Comparison of ENCODE assay signal across 22 cellular contexts in the genomic region with DNA sequence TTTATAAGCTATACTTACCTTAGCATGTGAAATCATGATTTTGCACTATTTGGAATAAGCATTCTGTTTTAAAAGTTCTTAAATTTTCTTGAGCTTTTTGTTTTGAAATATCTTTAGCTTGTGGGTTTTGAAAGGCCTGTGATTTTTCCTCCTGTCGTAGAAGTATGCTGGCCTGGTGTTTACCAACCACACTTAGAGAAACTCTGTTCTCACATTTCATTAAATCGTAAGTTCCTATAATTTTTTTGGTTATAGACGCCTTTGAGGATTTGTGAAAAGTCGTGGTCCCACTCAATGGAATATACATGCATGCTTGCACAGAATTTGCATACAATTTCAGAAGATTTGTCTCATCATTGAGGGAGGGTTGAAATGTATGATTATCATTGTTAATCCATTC.
DNase-seq lines count a peak whose midpoint lies in the region; ATAC-seq and TF ChIP-seq lines count a peak whose summit lies in the region.
"Had no signal": no experiment of that assay in that cellular context is flagged by ENCODE, and none has a peak within 500 bp of the region (broad histone marks: within the 10 kb centered on the region; RNA-seq: fewer than 3 reads in every experiment).

No MANE protein-coding gene starts in this region.

- H2AFZ ChIP-seq in ACC112 (ENCODE audit: low read length, unreplicated experiment) (no peak overlapping the region), trophoblast cell (ENCODE audit: insufficient read depth, low read length, poor library complexity) (no peak overlapping the region)

- H3K27ac ChIP-seq in ACC112 (ENCODE audit: low read depth, low read length), result peak overlapping the region; percentile 72
- peak overlapping the region; percentile 88 for H3K27ac ChIP-seq in RWPE2 (ENCODE audit: poor library complexity, severe bottlenecking)
- peak overlapping the region; percentile 6 to 65 for H3K27ac ChIP-seq in prostate gland
- no peak overlapping the region for H3K27ac ChIP-seq in trophoblast cell (ENCODE audit: low read depth, low read length)
- H3K27ac ChIP-seq: right lobe of liver, SK-N-MC, vagina had no signal

- H3K36me3 ChIP-seq in ACC112 (ENCODE audit: insufficient read depth, low read length), result peaks cover 2% of the 10 kb centered on the region
- peaks cover 22% of the 10 kb centered on the region for H3K36me3 ChIP-seq in RWPE2 (ENCODE audit: low read depth)
- no peaks in the 10 kb centered on the region for H3K36me3 ChIP-seq in endocrine pancreas (ENCODE audit: control insufficient read depth, insufficient read depth, low read length)
- no peaks in the 10 kb centered on the region for H3K36me3 ChIP-seq in prostate gland
- no peaks in the 10 kb centered on the region for H3K36me3 ChIP-seq in trophoblast cell (ENCODE audit: control insufficient read depth in 1 of 2, insufficient read depth in 2 of 2, low read length in 2 of 2)
- H3K36me3 ChIP-seq: gastroesophageal sphincter, right lobe of liver, vagina had no signal

- no peak overlapping the region for H3K23ac ChIP-seq in trophoblast cell (ENCODE audit: low read length)

- no peak overlapping the region for H3K14ac ChIP-seq in trophoblast cell (ENCODE audit: low read length)

- H3K18ac ChIP-seq in trophoblast cell (ENCODE audit: low read length), result no peak overlapping the region

- no peak for ATAC-seq in RWPE2 (ENCODE audit: low read depth)
- ATAC-seq in HG02588 (IDR thresholded peaks at IDR 0.05; ENCODE audit: unreplicated experiment), result no peak
- ATAC-seq in HG03521 (IDR thresholded peaks at IDR 0.05; ENCODE audit: unreplicated experiment), result no peak
- ATAC-seq: activated CD8-positive, alpha-beta T cell treated with anti-CD3 and anti-CD28 coated beads for 36 hours; gastroesophageal sphincter had no signal

- no peak overlapping the region for H3K4ac ChIP-seq in trophoblast cell (ENCODE audit: low read depth, low read length)

- H3K79me2 ChIP-seq in ACC112 (ENCODE audit: control insufficient read depth, insufficient read depth, low read length, unreplicated experiment), result peaks cover 85% of the 10 kb centered on the region
- H3K79me2 ChIP-seq in trophoblast cell (ENCODE audit: control insufficient read depth, insufficient read depth, low read length, poor library complexity), result no peaks in the 10 kb centered on the region

- H3K79me1 ChIP-seq in trophoblast cell (ENCODE audit: low read length), result peaks cover 4% of the 10 kb centered on the region

- no peak for DNase-seq in RWPE2 (ENCODE audit: low spot score)
- no peak for DNase-seq in prostate gland (ENCODE audit: low spot score)
- DNase-seq in trophoblast cell, result no peak
- DNase-seq in NCI-H2196 (lab: John Stamatoyannopoulos, UW; ENCODE audit: unreplicated experiment), result no peak
- DNase-seq: activated CD4-positive, CD25-positive, alpha-beta regulatory T cell; activated CD8-positive, alpha-beta T cell treated with anti-CD3 and anti-CD28 coated beads for 36 hours; activated effector memory CD4-positive, alpha-beta T cell treated with anti-CD3 and anti-CD28 coated beads, Interleukin-2, amount 50 U/mL, for 16 hours; activated T-cell treated with anti-CD3 and anti-CD28 coated beads for 4 hours; erythroblast; GOT3; naive B cell; NCI-H1436; NCI-H524; occipital lobe; right lobe of liver had no signal

- H3K9me3 ChIP-seq in RWPE2 (ENCODE audit: severe bottlenecking) (no peaks in the 10 kb centered on the region), endocrine pancreas (ENCODE audit: control insufficient read depth, low read length) (no peaks in the 10 kb centered on the region), prostate gland (no peaks in the 10 kb centered on the region), trophoblast cell (ENCODE audit: insufficient read depth, low read depth, low read length) (no peaks in the 10 kb centered on the region)
- H3K9me3 ChIP-seq: right lobe of liver, vagina had no signal

- H3K4me1 ChIP-seq in ACC112 (ENCODE audit: control insufficient read depth, insufficient read depth, low read length, unreplicated experiment) (peaks cover 30% of the 10 kb centered on the region), RWPE2 (ENCODE audit: insufficient read depth, poor library complexity, severe bottlenecking) (peaks cover 36% of the 10 kb centered on the region), endocrine pancreas (ENCODE audit: control insufficient read depth, insufficient read depth, low read length) (peaks cover 30% of the 10 kb centered on the region), prostate gland (replicated peaks) (peaks cover 8% of the 10 kb centered on the region), trophoblast cell (ENCODE audit: control insufficient read depth in 1 of 2, insufficient read depth in 2 of 2, low read length in 2 of 2) (peaks cover 0 to 5% of the 10 kb centered on the region in 2 experiments)

- no peak for TF ChIP-seq POLR2A in prostate gland (IDR thresholded peaks at IDR 0.05)

- H2BK12ac ChIP-seq in trophoblast cell (ENCODE audit: low read length), result no peak overlapping the region

- H3K27me3 ChIP-seq in ACC112 (ENCODE audit: insufficient read depth, low read length), result no peaks in the 10 kb centered on the region
- H3K27me3 ChIP-seq in RWPE2 (ENCODE audit: insufficient read depth, poor library complexity, severe bottlenecking), result no peaks in the 10 kb centered on the region
- H3K27me3 ChIP-seq in endocrine pancreas (ENCODE audit: control insufficient read depth, insufficient read depth, low read length), result no peaks in the 10 kb centered on the region
- H3K27me3 ChIP-seq in prostate gland (replicated peaks; ENCODE audit: insufficient read depth), result no peaks in the 10 kb centered on the region
- no peaks in the 10 kb centered on the region for H3K27me3 ChIP-seq in trophoblast cell (ENCODE audit: insufficient read depth, low read length)
- H3K27me3 ChIP-seq: gastroesophageal sphincter, right lobe of liver, vagina had no signal

- H3K9ac ChIP-seq in endocrine pancreas (ENCODE audit: control insufficient read depth, insufficient read depth, low read length), result no peak overlapping the region
- no peak overlapping the region for H3K9ac ChIP-seq in trophoblast cell (ENCODE audit: low read length)

- no peak overlapping the region for H4K12ac ChIP-seq in trophoblast cell (ENCODE audit: low read depth, low read length)

- TF ChIP-seq CTCF in RWPE2 (IDR thresholded peaks at IDR 0.05; ENCODE audit: poor library complexity, severe bottlenecking) (no peak), prostate gland (IDR thresholded peaks at IDR 0.05) (no peak)

- 81% methylated on average over 4 of the region's 4 CpGs for WGBS in prostate gland
- WGBS in trophoblast cell (ENCODE audit: extremely low coverage, insufficient coverage, insufficient read length), result no CpG with 5 or more reads among the region's 4 CpGs

- H3K4me3 ChIP-seq in ACC112 (ENCODE audit: low read depth, low read length) (no peak overlapping the region), RWPE2 (ENCODE audit: severe bottlenecking) (no peak overlapping the region), endocrine pancreas (ENCODE audit: control insufficient read depth, insufficient read depth, low read length) (peak overlapping the region; percentile 62), prostate gland (no peak overlapping the region), trophoblast cell (ENCODE audit: low read depth, low read length) (no peak overlapping the region)
- H3K4me3 ChIP-seq: gastroesophageal sphincter, right lobe of liver, SK-N-MC, vagina had no signal

- intact Hi-C loops in prostate gland (cut with DNase I), result loop anchor here (5.0 kb wide), 1 partner anchor 63 kb away; the partner anchor contains the start of gene PDLIM5

- no peak overlapping the region for H4K91ac ChIP-seq in trophoblast cell (ENCODE audit: low read depth, low read length)

- H2BK5ac ChIP-seq in trophoblast cell (ENCODE audit: low read depth, low read length, poor library complexity), result no peak overlapping the region

- no peak overlapping the region for H4K8ac ChIP-seq in trophoblast cell (ENCODE audit: low read depth, low read length)

- no peak overlapping the region for H2BK120ac ChIP-seq in trophoblast cell (ENCODE audit: insufficient read depth, low read length, poor library complexity)

- H2AK5ac ChIP-seq in trophoblast cell (ENCODE audit: low read length), result no peak overlapping the region

- no peak overlapping the region for H3K4me2 ChIP-seq in trophoblast cell (ENCODE audit: low read length)
